In genomic region chr11:81756864-81757595, GRCh38 we compare ENCODE assay signal across 1 cellular context.
TF ChIP-seq lines count a peak whose summit lies in the region.

No MANE protein-coding gene starts in this region.

TF ChIP-seq in K562, 482 proteins besides CTCF, POLR2A, EP300 and RAD21:
- TF ChIP-seq RFX1 (IDR thresholded peaks at IDR 0.05), result no peak
- no peak for TF ChIP-seq ELF2 (CRISPR knock-in tag; IDR thresholded peaks at IDR 0.05)
- no peak for TF ChIP-seq ERF (CRISPR knock-in tag; IDR thresholded peaks at IDR 0.05)
- peak; percentile 66; the same call in 1 of the 2 replicates for TF ChIP-seq ZNF512 (tag; IDR thresholded peaks at IDR 0.05)
- TF ChIP-seq EWSR1 (IDR thresholded peaks at IDR 0.05; ENCODE audit: borderline replicate concordance, low read depth, partially characterized antibody), result no peak
